19 cellular contexts compared by ENCODE assay signal in genomic region chr1:3688356-3688755, GRCh38. TPM values are rescaled to one million over a fixed set of nuclear protein-coding genes. Genes with fewer than 3 reads are reported as not detected.
A peak's percentile ranks its signal among the peaks of the same experiment; 100 is the strongest.
DNase-seq lines count a peak whose midpoint lies in the region; ATAC-seq and TF ChIP-seq lines count a peak whose summit lies in the region.
"Had no signal": no experiment of that assay in that cellular context is flagged by ENCODE, and none has a peak within 500 bp of the region (broad histone marks: within the 10 kb centered on the region; RNA-seq: fewer than 3 reads in every experiment).

No MANE protein-coding gene starts in this region.

- H2BK15ac ChIP-seq in mesendoderm (replicated peaks; ENCODE audit: low read depth): no peak overlapping the region

- H3K36me3 ChIP-seq in HEK293 (ENCODE audit: control insufficient read depth in 2 of 2, insufficient read depth in 1 of 2, low read length in 2 of 2) (peaks cover 0 to 17% of the 10 kb centered on the region in 2 experiments; a peak in 1 of 3 replicates), mesendoderm (ENCODE audit: control insufficient read depth, insufficient read depth, low read length) (no peaks in the 10 kb centered on the region), tibial nerve (no peaks in the 10 kb centered on the region)
- H3K36me3 ChIP-seq: BE2C had no signal

- H3K4me2 ChIP-seq in mesendoderm (ENCODE audit: low read length): no peak overlapping the region

- no peak for TF ChIP-seq EP300 in tibial nerve (IDR thresholded peaks at IDR 0.05)

- CTCF ChIA-PET in HEK293 (lab: Yijun Ruan, JAX): interaction anchor here (1.3 kb wide), 1 partner anchor 36 kb away, joined by 3 read pairs; no protein-coding TSS in a partner anchor

- no peaks in the 10 kb centered on the region for H3K9me3 Mint-ChIP-seq in activated T-helper 17 cell treated with anti-CD3 and anti-CD28 coated beads, Interleukin-2, amount 50 U/mL, for 72 hours
- H3K9me3 Mint-ChIP-seq: activated T-cell treated with anti-CD3 and anti-CD28 coated beads, Interleukin-2, amount 50 U/mL, for 24 hours; HFFc6; naive thymus-derived CD8-positive, alpha-beta T cell had no signal

- no peaks in the 10 kb centered on the region for H3K4me1 Mint-ChIP-seq in activated T-helper 17 cell treated with anti-CD3 and anti-CD28 coated beads, Interleukin-2, amount 50 U/mL, for 72 hours

- DNase-seq in GM10266 (ENCODE audit: extremely low spot score) (peak; percentile 81), mesendoderm (peak; percentile 57), tibial nerve (ENCODE audit: low spot score in 2 of 2) (no peak), T-helper 2 cell (no peak)
- DNase-seq: activated CD4-positive, alpha-beta T cell treated with anti-CD3 and anti-CD28 coated beads, Interleukin-2, amount 50 U/mL, for 1 hour; activated T-cell treated with anti-CD3 and anti-CD28 coated beads, Interleukin-2, amount 50 U/mL, for 24 hours; BE2C; DMS153; effector memory CD4-positive, alpha-beta T cell; HFFc6; naive thymus-derived CD8-positive, alpha-beta T cell; NCI-H1092 treated with DMSO at 0.1 percent for 48 hours; SIG-M5; T-helper 9 cell had no signal

- no peak overlapping the region for H3K18ac ChIP-seq in mesendoderm (ENCODE audit: low read length)

- no peaks in the 10 kb centered on the region for H3K27me3 ChIP-seq in mesendoderm (ENCODE audit: insufficient read depth, low read length, poor library complexity)
- H3K27me3 ChIP-seq in tibial nerve: peaks cover 0 to 41% of the 10 kb centered on the region in 2 donors
- H3K27me3 ChIP-seq: BE2C had no signal

- H3K4me3 Mint-ChIP-seq in activated T-helper 17 cell treated with anti-CD3 and anti-CD28 coated beads, Interleukin-2, amount 50 U/mL, for 72 hours: no peak overlapping the region
- H3K4me3 Mint-ChIP-seq: activated naive CD8-positive, alpha-beta T cell; activated T-cell treated with anti-CD3 and anti-CD28 coated beads, Interleukin-2, amount 50 U/mL, for 24 hours; HFFc6; naive thymus-derived CD8-positive, alpha-beta T cell had no signal

- no peak overlapping the region for H3K4me3 ChIP-seq in HEK293 (ENCODE audit: low read depth, low read length)
- no peak overlapping the region for H3K4me3 ChIP-seq in mesendoderm (ENCODE audit: low read length)
- H3K4me3 ChIP-seq in tibial nerve: no peak overlapping the region
- H3K4me3 ChIP-seq: lung had no signal

- no peak overlapping the region for H2AK5ac ChIP-seq in mesendoderm (ENCODE audit: low read length)

- H3K4ac ChIP-seq in mesendoderm (ENCODE audit: low read depth, low read length): no peak overlapping the region

- peaks cover 6% of the 10 kb centered on the region for H3K27me3 Mint-ChIP-seq in activated T-helper 17 cell treated with anti-CD3 and anti-CD28 coated beads, Interleukin-2, amount 50 U/mL, for 72 hours
- H3K27me3 Mint-ChIP-seq: activated naive CD8-positive, alpha-beta T cell had no signal

- H3K9me3 ChIP-seq in HEK293 (ENCODE audit: control insufficient read depth, insufficient read depth, low read depth, low read length) (no peaks in the 10 kb centered on the region), tibial nerve (no peaks in the 10 kb centered on the region)
- H3K9me3 ChIP-seq: BE2C had no signal

- H3K27ac ChIP-seq in HEK293 (ENCODE audit: extremely low read depth, low read depth, low read length) (no peak overlapping the region), mesendoderm (ENCODE audit: low read depth, low read length) (no peak overlapping the region), tibial nerve (no peak overlapping the region)

- no peaks in the 10 kb centered on the region for H3K79me1 ChIP-seq in mesendoderm (ENCODE audit: low read length)

- WGBS in mesendoderm (ENCODE audit: extremely low coverage, insufficient coverage, low lambda C conversion rate): no CpG with 5 or more reads among the region's 15 CpGs
- WGBS in tibial nerve, 2 donors: 46 to 61% methylated on average over 14 to 15 of the region's 15 CpGs

- no peak overlapping the region for H4K8ac ChIP-seq in mesendoderm (ENCODE audit: low read depth, low read length)

- H3K23ac ChIP-seq in mesendoderm (ENCODE audit: low read length): no peak overlapping the region

- no peak for TF ChIP-seq POLR2A in tibial nerve (IDR thresholded peaks at IDR 0.05)

- no peak overlapping the region for H2BK120ac ChIP-seq in mesendoderm (ENCODE audit: low read depth, low read length)

- no peaks in the 10 kb centered on the region for H3K4me1 ChIP-seq in HEK293 (ENCODE audit: control insufficient read depth, insufficient read depth, low read length)
- peaks cover 2% of the 10 kb centered on the region for H3K4me1 ChIP-seq in mesendoderm (ENCODE audit: control insufficient read depth, low read depth, low read length)
- peaks cover 0 to 5% (median 0%) of the 10 kb centered on the region in 4 donors for H3K4me1 ChIP-seq in tibial nerve

- ATAC-seq in activated T-helper 17 cell treated with anti-CD3 and anti-CD28 coated beads, Interleukin-2, amount 50 U/mL, for 72 hours (replicated peaks): peak; percentile 45
- ATAC-seq in HG03280 (IDR thresholded peaks at IDR 0.05; ENCODE audit: unreplicated experiment): no peak
- ATAC-seq: naive thymus-derived CD8-positive, alpha-beta T cell had no signal

- H3K36me3 Mint-ChIP-seq in activated T-helper 17 cell treated with anti-CD3 and anti-CD28 coated beads, Interleukin-2, amount 50 U/mL, for 72 hours (ENCODE audit: low read depth): no peaks in the 10 kb centered on the region
- H3K36me3 Mint-ChIP-seq: activated naive CD8-positive, alpha-beta T cell; naive thymus-derived CD8-positive, alpha-beta T cell had no signal

- peak overlapping the region; percentile 18 for H3K56ac ChIP-seq in mesendoderm (ENCODE audit: low read length)

- no peak overlapping the region for H3K27ac Mint-ChIP-seq in activated T-helper 17 cell treated with anti-CD3 and anti-CD28 coated beads, Interleukin-2, amount 50 U/mL, for 72 hours
- H3K27ac Mint-ChIP-seq: activated naive CD8-positive, alpha-beta T cell; activated T-cell treated with anti-CD3 and anti-CD28 coated beads, Interleukin-2, amount 50 U/mL, for 24 hours; HFFc6; naive thymus-derived CD8-positive, alpha-beta T cell had no signal

- POLR2A ChIA-PET in HEK293 (lab: Yijun Ruan, JAX): no interaction called here

- H3K79me2 ChIP-seq in mesendoderm (ENCODE audit: control insufficient read depth, insufficient read depth, low read length): no peaks in the 10 kb centered on the region

- H2BK5ac ChIP-seq in mesendoderm (ENCODE audit: low read length): no peak overlapping the region

- no peak for TF ChIP-seq CTCF in GM10266 (IDR thresholded peaks at IDR 0.05; ENCODE audit: control insufficient read depth, insufficient read depth, low read depth, missing control alignments)
- TF ChIP-seq CTCF in HEK293 (tag by site-specific recombination; IDR thresholded peaks at IDR 0.05): no peak
- TF ChIP-seq CTCF in tibial nerve (IDR thresholded peaks at IDR 0.05): no peak

- peak overlapping the region; percentile 12 for H3K9ac ChIP-seq in mesendoderm (ENCODE audit: low read length)

- H4K5ac ChIP-seq in mesendoderm (ENCODE audit: low read length): no peak overlapping the region

TF ChIP-seq in HEK293, 187 proteins besides CTCF, POLR2A, EP300 and RAD21 (continues in another document):
- peak; percentile 87 for TF ChIP-seq ZNF600 (tag by site-specific recombination; IDR thresholded peaks at IDR 0.05)
- no peak for TF ChIP-seq ZNF692 (tag by site-specific recombination; IDR thresholded peaks at IDR 0.05)
- TF ChIP-seq RBAK (tag by site-specific recombination; IDR thresholded peaks at IDR 0.05): no peak
- TF ChIP-seq TRIM28 (IDR thresholded peaks at IDR 0.05; ENCODE audit: borderline replicate concordance, low read length): no peak
- no peak for TF ChIP-seq ZFP3 (tag by site-specific recombination; IDR thresholded peaks at IDR 0.05; ENCODE audit: low read depth)
- TF ChIP-seq KLF8 (tag by site-specific recombination; IDR thresholded peaks at IDR 0.05): no peak
- no peak for TF ChIP-seq ZNF610 (tag by site-specific recombination; IDR thresholded peaks at IDR 0.05; ENCODE audit: borderline replicate concordance)
- 0 out of 2 replicates have a peak, but pooled peaks have one; percentile 29 for TF ChIP-seq KLF17 (tag by site-specific recombination; IDR thresholded peaks at IDR 0.05)
- no peak for TF ChIP-seq ZNF114 (tag by site-specific recombination; IDR thresholded peaks at IDR 0.05)
- no peak for TF ChIP-seq ZNF473 (tag by site-specific recombination; IDR thresholded peaks at IDR 0.05)

RNA-seq across cellular contexts. Expression of gene TP73, which starts 36.0 kb away (rescaled TPM):
- 1 to 10 TPM in 1 of 2 donors, under 1 TPM in 1; 0.95 to 1.1 TPM for total RNA-seq in activated T-helper 17 cell treated with anti-CD3 and anti-CD28 coated beads, Interleukin-2, amount 50 U/mL, for 72 hours
- 0.73 TPM for polyA plus RNA-seq in mesendoderm (2013, experiment 1 of 2)
- 0.73 TPM for polyA plus RNA-seq in mesendoderm (2013, experiment 2 of 2)
- under 1 TPM in 1 of 4 donors, not detected in 3; 0.30 TPM for total RNA-seq in tibial nerve
- total RNA-seq: HFFc6; naive thymus-derived CD8-positive, alpha-beta T cell had no signal

RNA-seq across cellular contexts. Expression of gene WRAP73, which starts 38.5 kb away (rescaled TPM):
- total RNA-seq in activated T-helper 17 cell treated with anti-CD3 and anti-CD28 coated beads, Interleukin-2, amount 50 U/mL, for 72 hours: 10 to 100 TPM; 14.4 to 27.7 TPM
- polyA plus RNA-seq in mesendoderm (2013, experiment 1 of 2): 13.8 TPM
- 13.7 TPM for polyA plus RNA-seq in mesendoderm (2013, experiment 2 of 2)
- total RNA-seq in tibial nerve: 10 to 100 TPM; 11.1 to 17.1 (median 12.9) TPM

Comparison
In these comparisons a context has a peak if more than half of its experiments do, and no peak if none do; other contexts are left out.
1. DNase-seq: peak in GM10266 (single experiment) and mesendoderm (single experiment); none in tibial nerve (0 of 2) and T-helper 2 cell (0 of 5).